In the genomic region with DNA sequence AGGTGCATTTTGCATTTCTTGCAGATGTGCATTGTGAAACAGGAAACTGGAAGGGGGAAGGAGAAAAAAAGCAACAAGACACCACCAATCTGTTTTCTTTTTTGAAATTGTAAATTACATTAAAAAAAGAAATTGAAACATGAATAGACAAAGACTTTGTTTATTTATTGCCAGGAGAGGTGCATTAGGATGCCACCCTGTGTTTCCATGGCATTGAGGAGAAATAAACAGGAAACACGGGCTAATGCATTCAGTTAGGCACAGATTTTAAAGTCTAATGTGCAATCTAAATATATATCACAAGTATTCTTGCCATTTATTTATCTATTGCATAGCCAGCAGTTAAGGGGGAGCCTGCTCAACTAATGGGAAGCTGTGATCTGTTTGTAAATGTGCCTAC, we compare ENCODE assay signal across 17 cellular contexts.
"Had no signal": no experiment of that assay in that cellular context is flagged by ENCODE, and none has a peak within 500 bp of the region (broad histone marks: within the 10 kb centered on the region; RNA-seq: fewer than 3 reads in every experiment).

No MANE protein-coding gene starts in this region.

- H3K4me3 Mint-ChIP-seq: activated naive CD8-positive, alpha-beta T cell; activated T-cell treated with anti-CD3 and anti-CD28 coated beads, Interleukin-2, amount 50 U/mL, for 4 hours; endodermal cell; neural crest cell; T-helper 2 cell treated with Interferon-gamma antibody and Interleukin-4, amounts not matched to agents 5 μg/mL and 100 μg/mL, for 36 hours had no signal

- H3K36me3 Mint-ChIP-seq: activated naive CD8-positive, alpha-beta T cell had no signal

- H3K9me3 Mint-ChIP-seq: activated T-cell treated with anti-CD3 and anti-CD28 coated beads, Interleukin-2, amount 50 U/mL, for 4 hours; endodermal cell; T-helper 2 cell treated with Interferon-gamma antibody and Interleukin-4, amounts not matched to agents 5 μg/mL and 100 μg/mL, for 36 hours had no signal

- H3K4me3 ChIP-seq: heart left ventricle, left ventricle myocardium inferior, spleen, transverse colon had no signal

- H3K27ac Mint-ChIP-seq: activated naive CD8-positive, alpha-beta T cell; T-helper 2 cell treated with Interferon-gamma antibody and Interleukin-4, amounts not matched to agents 5 μg/mL and 100 μg/mL, for 36 hours had no signal

- DNase-seq: activated CD4-positive, alpha-beta T cell treated with anti-CD3 and anti-CD28 coated beads, Interleukin-2, amount 50 U/mL, for 4 hours; activated CD4-positive, CD25-positive, alpha-beta regulatory T cell treated with anti-CD3 and anti-CD28 coated beads, Interleukin-2, amount 50 U/mL, for 72 hours; activated effector memory CD4-positive, alpha-beta T cell treated with anti-CD3 and anti-CD28 coated beads, Interleukin-2, amount 50 U/mL, for 16 hours; activated T-cell treated with anti-CD3 and anti-CD28 coated beads, Interleukin-2, amount 50 U/mL, for 4 hours; brain microvascular endothelial cell; cerebellar nuclear complex; heart left ventricle; left ventricle myocardium inferior; spleen; stimulated activated CD4-positive, alpha-beta T cell treated with anti-CD3 and anti-CD28 coated beads, Interleukin-1b, Interleukin-23, amount 100 ng/mL, for 48 hours; stimulated activated naive CD4-positive, alpha-beta T cell; substantia nigra; transverse colon had no signal

- H3K36me3 ChIP-seq: brain microvascular endothelial cell, heart left ventricle, left ventricle myocardium inferior, spleen, transverse colon had no signal

- H3K4me1 ChIP-seq: left ventricle myocardium inferior, transverse colon had no signal

- H3K27me3 ChIP-seq: brain microvascular endothelial cell, heart left ventricle, spleen, transverse colon had no signal

- H3K27ac ChIP-seq: brain microvascular endothelial cell, left ventricle myocardium inferior, spleen, transverse colon had no signal
